10 cellular contexts compared by ENCODE assay signal in the genomic region with DNA sequence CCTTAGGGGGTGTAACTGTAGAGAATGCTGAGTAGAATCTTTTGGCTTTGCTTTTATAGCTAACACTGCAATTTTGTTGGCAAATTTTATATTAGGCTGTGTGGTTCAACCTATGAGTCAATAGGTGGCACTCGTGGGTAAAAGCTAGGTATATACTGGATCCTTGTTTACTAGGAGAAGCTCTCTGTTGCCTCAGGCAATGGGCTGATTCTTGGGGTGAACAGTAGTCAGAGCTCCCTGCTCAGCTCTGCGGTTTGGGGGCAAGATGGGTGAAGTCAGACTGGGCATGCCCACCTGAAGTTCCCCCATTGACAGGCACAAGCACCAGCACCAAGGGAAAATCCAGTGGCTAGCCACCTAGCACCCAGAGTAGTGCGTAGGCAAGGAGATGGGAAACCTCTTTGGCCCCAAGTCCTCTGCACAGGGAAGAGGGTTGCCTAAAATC.
DNase-seq lines count a peak whose midpoint lies in the region; ATAC-seq and TF ChIP-seq lines count a peak whose summit lies in the region.
"Had no signal": no experiment of that assay in that cellular context is flagged by ENCODE, and none has a peak within 500 bp of the region (broad histone marks: within the 10 kb centered on the region; RNA-seq: fewer than 3 reads in every experiment).

No MANE protein-coding gene starts in this region.

- no peaks in the 10 kb centered on the region for H3K9me3 ChIP-seq in hepatocyte (ENCODE audit: low read depth)

- H3K9me2 ChIP-seq in hepatocyte (replicated peaks; ENCODE audit: insufficient read depth), result no peaks in the 10 kb centered on the region

- no peak overlapping the region for H3K27ac ChIP-seq in hepatocyte

- no peaks in the 10 kb centered on the region for H3K4me1 ChIP-seq in hepatocyte (ENCODE audit: insufficient read depth)

- no peak overlapping the region for H3K4me3 Mint-ChIP-seq in endothelial cell (ENCODE audit: unreplicated experiment)
- H3K4me3 Mint-ChIP-seq: activated naive CD8-positive, alpha-beta T cell treated with anti-CD3 and anti-CD28 coated beads, Interleukin-2, amount 10 ng/mL, durations not matched to agents 7 days and 5 days; naive B cell had no signal

- no peaks in the 10 kb centered on the region for H3K36me3 ChIP-seq in hepatocyte (replicated peaks; ENCODE audit: insufficient read depth, low read depth)

- no peak overlapping the region for H3K4me2 ChIP-seq in hepatocyte

- peak; percentile 59 for ATAC-seq in HG02571 (IDR thresholded peaks at IDR 0.05; ENCODE audit: unreplicated experiment)
- ATAC-seq in GM19455 (IDR thresholded peaks at IDR 0.05; ENCODE audit: unreplicated experiment), result no peak

- 38% methylated on average over 3 of the region's 3 CpGs for WGBS in hepatocyte (ENCODE audit: low lambda C conversion rate, missing lambda C conversion rate)

- no peaks in the 10 kb centered on the region for H3K27me3 Mint-ChIP-seq in endothelial cell (ENCODE audit: unreplicated experiment)
- H3K27me3 Mint-ChIP-seq: activated naive CD8-positive, alpha-beta T cell treated with anti-CD3 and anti-CD28 coated beads, Interleukin-2, amount 10 ng/mL, durations not matched to agents 7 days and 5 days had no signal

- H4K20me1 ChIP-seq in hepatocyte (ENCODE audit: insufficient read depth, poor library complexity, severe bottlenecking), result no peaks in the 10 kb centered on the region

- H3K4me3 ChIP-seq in hepatocyte, result no peak overlapping the region

- no peak overlapping the region for H2AFZ ChIP-seq in hepatocyte

- no peak overlapping the region for H3K27ac Mint-ChIP-seq in endothelial cell (ENCODE audit: unreplicated experiment)
- H3K27ac Mint-ChIP-seq: activated naive CD8-positive, alpha-beta T cell treated with anti-CD3 and anti-CD28 coated beads, Interleukin-2, amount 10 ng/mL, durations not matched to agents 7 days and 5 days; naive B cell had no signal

- intact Hi-C loops in posterior vena cava (cut with DNase I), result no loop called here

- no peaks in the 10 kb centered on the region for H3K27me3 ChIP-seq in hepatocyte

- DNase-seq in ELR (ENCODE audit: low read depth), result peak; percentile 5
- peak; percentile 55 for DNase-seq in NCI-H748 (lab: John Stamatoyannopoulos, UW; ENCODE audit: unreplicated experiment)
- peak; percentile 47 for DNase-seq in hepatocyte (ENCODE audit: low spot score)
- DNase-seq in NCI-H1930 (lab: John Stamatoyannopoulos, UW), result no peak
- no peak for DNase-seq in endothelial cell (ENCODE audit: low spot score)
- no peak for DNase-seq in posterior vena cava (ENCODE audit: low spot score)
- DNase-seq: activated naive CD8-positive, alpha-beta T cell treated with anti-CD3 and anti-CD28 coated beads, Interleukin-2, amount 10 ng/mL, durations not matched to agents 7 days and 5 days; naive B cell had no signal

- H3K9me3 Mint-ChIP-seq in endothelial cell (ENCODE audit: unreplicated experiment), result no peaks in the 10 kb centered on the region

- no peaks in the 10 kb centered on the region for H3K79me2 ChIP-seq in hepatocyte

- TF ChIP-seq CTCF in hepatocyte (IDR thresholded peaks at IDR 0.05; ENCODE audit: poor library complexity) (peak; percentile 41), endothelial cell (IDR thresholded peaks at IDR 0.05; ENCODE audit: unreplicated experiment) (no peak)

- no peaks in the 10 kb centered on the region for H3K4me1 Mint-ChIP-seq in endothelial cell (ENCODE audit: unreplicated experiment)
- H3K4me1 Mint-ChIP-seq: activated naive CD8-positive, alpha-beta T cell treated with anti-CD3 and anti-CD28 coated beads, Interleukin-2, amount 10 ng/mL, durations not matched to agents 7 days and 5 days; naive B cell had no signal

- no peaks in the 10 kb centered on the region for H3K36me3 Mint-ChIP-seq in endothelial cell (ENCODE audit: low read depth, unreplicated experiment)
- H3K36me3 Mint-ChIP-seq: activated naive CD8-positive, alpha-beta T cell treated with anti-CD3 and anti-CD28 coated beads, Interleukin-2, amount 10 ng/mL, durations not matched to agents 7 days and 5 days had no signal

Comparison
In these comparisons a context has a peak if more than half of its experiments do, and no peak if none do; other contexts are left out.
1. DNase-seq: peak in ELR (single experiment), NCI-H748 (single experiment) and hepatocyte (single experiment); none in NCI-H1930 (0 of 2), endothelial cell (single experiment) and posterior vena cava (single experiment).